8 cellular contexts compared by ENCODE assay signal in genomic region chr6:5995705-5996686, GRCh38. TPM values are rescaled to one million over a fixed set of nuclear protein-coding genes. Genes with fewer than 3 reads are reported as not detected.
DNase-seq lines count a peak whose midpoint lies in the region; ATAC-seq, FAIRE-seq and TF ChIP-seq lines count a peak whose summit lies in the region.

No MANE protein-coding gene starts in this region.

- POLR2A ChIA-PET in activated CD4-positive, alpha-beta T cell treated with anti-CD3 and anti-CD28 coated beads, Interleukin-2, amount 10 ng/mL, durations not matched to agents 7 days and 5 days (lab: Charles Lee) = no interaction called here

- peak; percentile 71 for ATAC-seq in foreskin keratinocyte

- no peaks in the 10 kb centered on the region for H3K9me3 ChIP-seq in neutrophil

- peaks cover 24% of the 10 kb centered on the region for H3K36me3 Mint-ChIP-seq in activated CD4-positive, alpha-beta T cell treated with anti-CD3 and anti-CD28 coated beads, Interleukin-2, amount 10 ng/mL, durations not matched to agents 7 days and 5 days (ENCODE audit: low read depth)

- peaks cover 90% of the 10 kb centered on the region for H3K27me3 Mint-ChIP-seq in activated CD4-positive, alpha-beta T cell treated with anti-CD3 and anti-CD28 coated beads, Interleukin-2, amount 10 ng/mL, durations not matched to agents 7 days and 5 days

- H3K4me3 Mint-ChIP-seq in activated CD4-positive, alpha-beta T cell treated with anti-CD3 and anti-CD28 coated beads, Interleukin-2, amount 10 ng/mL, durations not matched to agents 7 days and 5 days = peak overlapping the region; percentile 84

- H3K4me1 ChIP-seq in foreskin keratinocyte = no peaks in the 10 kb centered on the region
- H3K4me1 ChIP-seq in neutrophil (ENCODE audit: control insufficient read depth in 1 of 2, insufficient read depth in 1 of 2, low read depth in 1 of 2, low read length in 1 of 2) = peaks cover 41 to 54% of the 10 kb centered on the region in 2 experiments

- CTCF ChIA-PET in activated CD4-positive, alpha-beta T cell treated with anti-CD3 and anti-CD28 coated beads, Interleukin-2, amount 10 ng/mL, durations not matched to agents 7 days and 5 days (lab: Charles Lee) = no interaction called here

- H3K27me3 ChIP-seq in foreskin keratinocyte (peaks cover 100% of the 10 kb centered on the region), neutrophil (peaks cover 100% of the 10 kb centered on the region)

- H3K9me3 Mint-ChIP-seq in activated CD4-positive, alpha-beta T cell treated with anti-CD3 and anti-CD28 coated beads, Interleukin-2, amount 10 ng/mL, durations not matched to agents 7 days and 5 days = peaks cover 7% of the 10 kb centered on the region

- no peak overlapping the region for H3K27ac ChIP-seq in foreskin keratinocyte
- no peak overlapping the region for H3K27ac ChIP-seq in neutrophil

- H3K27ac Mint-ChIP-seq in activated CD4-positive, alpha-beta T cell treated with anti-CD3 and anti-CD28 coated beads, Interleukin-2, amount 10 ng/mL, durations not matched to agents 7 days and 5 days = peak overlapping the region; percentile 90

- H3K36me3 ChIP-seq in neutrophil = no peaks in the 10 kb centered on the region

- TF ChIP-seq CTCF in foreskin keratinocyte (conservative IDR thresholded peaks at IDR 0.05) (peak; percentile 21), neutrophil (IDR thresholded peaks at IDR 0.05) (no peak)

- FAIRE-seq in urothelium cell line (lab: Jason Lieb, UNC) = no peak

- peaks cover 66% of the 10 kb centered on the region for H3K4me1 Mint-ChIP-seq in activated CD4-positive, alpha-beta T cell treated with anti-CD3 and anti-CD28 coated beads, Interleukin-2, amount 10 ng/mL, durations not matched to agents 7 days and 5 days

- DNase-seq in DMS 273 (lab: John Stamatoyannopoulos, UW; ENCODE audit: unreplicated experiment) = peak; percentile 93
- DNase-seq in Kasumi-1 (lab: John Stamatoyannopoulos, UW) = peak; percentile 54 to 57
- peak; percentile 35 for DNase-seq in activated CD4-positive, alpha-beta T cell treated with anti-CD3 and anti-CD28 coated beads, Interleukin-2, amount 10 ng/mL, durations not matched to agents 7 days and 5 days
- DNase-seq in foreskin keratinocyte = no peak
- no peak for DNase-seq in HUDEP-2 (lab: John Stamatoyannopoulos, UW; ENCODE audit: unreplicated experiment in 76 of 76)
- no peak for DNase-seq in activated effector memory CD4-positive, alpha-beta T cell treated with Interleukin-2 at 50 U/mL for 16 hours
- DNase-seq in urothelium cell line (ENCODE audit: low spot score) = no peak

- H3K4me3 ChIP-seq in neutrophil (ENCODE audit: low read depth in 1 of 2, low read length in 1 of 2) = peak overlapping the region; percentile 78 to 80

RNA-seq across cellular contexts. Expression of gene NRN1, which starts 10.7 kb away (rescaled TPM):
- total RNA-seq in activated CD4-positive, alpha-beta T cell treated with anti-CD3 and anti-CD28 coated beads, Interleukin-2, amount 10 ng/mL, durations not matched to agents 7 days and 5 days = 1 to 10 TPM; 7.0 to 8.7 TPM
- not detected in 2 replicates for total RNA-seq in foreskin keratinocyte
- not detected in 2 replicates for polyA plus RNA-seq in foreskin keratinocyte

Comparison
In these comparisons a context has a peak if more than half of its experiments do, and no peak if none do; other contexts are left out.
1. DNase-seq: peak in DMS 273 (single experiment), Kasumi-1 (2 of 2) and activated CD4-positive, alpha-beta T cell treated with anti-CD3 and anti-CD28 coated beads, Interleukin-2, amount 10 ng/mL, durations not matched to agents 7 days and 5 days (single experiment); none in foreskin keratinocyte (0 of 2), HUDEP-2 (0 of 76), activated effector memory CD4-positive, alpha-beta T cell treated with Interleukin-2 at 50 U/mL for 16 hours (single experiment) and urothelium cell line (single experiment).